ENCODE assay signal across 1 cellular context in genomic region chr6:41682056-41682477, GRCh38.
TF ChIP-seq lines count a peak whose summit lies in the region.

No MANE protein-coding gene starts in this region.

TF ChIP-seq in HepG2, 621 proteins besides CTCF, POLR2A, EP300 and RAD21 (continued from another document and continues in another):
- TF ChIP-seq, protein P1, sequence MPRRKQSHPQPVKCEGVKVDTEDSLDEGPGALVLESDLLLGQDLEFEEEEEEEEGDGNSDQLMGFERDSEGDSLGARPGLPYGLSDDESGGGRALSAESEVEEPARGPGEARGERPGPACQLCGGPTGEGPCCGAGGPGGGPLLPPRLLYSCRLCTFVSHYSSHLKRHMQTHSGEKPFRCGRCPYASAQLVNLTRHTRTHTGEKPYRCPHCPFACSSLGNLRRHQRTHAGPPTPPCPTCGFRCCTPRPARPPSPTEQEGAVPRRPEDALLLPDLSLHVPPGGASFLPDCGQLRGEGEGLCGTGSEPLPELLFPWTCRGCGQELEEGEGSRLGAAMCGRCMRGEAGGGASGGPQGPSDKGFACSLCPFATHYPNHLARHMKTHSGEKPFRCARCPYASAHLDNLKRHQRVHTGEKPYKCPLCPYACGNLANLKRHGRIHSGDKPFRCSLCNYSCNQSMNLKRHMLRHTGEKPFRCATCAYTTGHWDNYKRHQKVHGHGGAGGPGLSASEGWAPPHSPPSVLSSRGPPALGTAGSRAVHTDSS (CRISPR knock-in tag; conservative IDR thresholded peaks at IDR 0.05): no peak
- no peak for TF ChIP-seq PAWR (CRISPR knock-in tag; IDR thresholded peaks at IDR 0.05; ENCODE audit: borderline replicate concordance)
- TF ChIP-seq TBP (CRISPR knock-in tag; IDR thresholded peaks at IDR 0.05): no peak
- TF ChIP-seq ETV5 (CRISPR knock-in tag; IDR thresholded peaks at IDR 0.05; ENCODE audit: borderline replicate concordance): peak; percentile 49; the same call in 1 of the 2 replicates
- TF ChIP-seq ZFYVE20 (CRISPR knock-in tag; IDR thresholded peaks at IDR 0.05; ENCODE audit: borderline replicate concordance, low read depth): no peak
- TF ChIP-seq ZBTB40 (IDR thresholded peaks at IDR 0.05): no peak
- no peak for TF ChIP-seq ZBTB40 (CRISPR knock-in tag; IDR thresholded peaks at IDR 0.05)
- TF ChIP-seq, protein P2, sequence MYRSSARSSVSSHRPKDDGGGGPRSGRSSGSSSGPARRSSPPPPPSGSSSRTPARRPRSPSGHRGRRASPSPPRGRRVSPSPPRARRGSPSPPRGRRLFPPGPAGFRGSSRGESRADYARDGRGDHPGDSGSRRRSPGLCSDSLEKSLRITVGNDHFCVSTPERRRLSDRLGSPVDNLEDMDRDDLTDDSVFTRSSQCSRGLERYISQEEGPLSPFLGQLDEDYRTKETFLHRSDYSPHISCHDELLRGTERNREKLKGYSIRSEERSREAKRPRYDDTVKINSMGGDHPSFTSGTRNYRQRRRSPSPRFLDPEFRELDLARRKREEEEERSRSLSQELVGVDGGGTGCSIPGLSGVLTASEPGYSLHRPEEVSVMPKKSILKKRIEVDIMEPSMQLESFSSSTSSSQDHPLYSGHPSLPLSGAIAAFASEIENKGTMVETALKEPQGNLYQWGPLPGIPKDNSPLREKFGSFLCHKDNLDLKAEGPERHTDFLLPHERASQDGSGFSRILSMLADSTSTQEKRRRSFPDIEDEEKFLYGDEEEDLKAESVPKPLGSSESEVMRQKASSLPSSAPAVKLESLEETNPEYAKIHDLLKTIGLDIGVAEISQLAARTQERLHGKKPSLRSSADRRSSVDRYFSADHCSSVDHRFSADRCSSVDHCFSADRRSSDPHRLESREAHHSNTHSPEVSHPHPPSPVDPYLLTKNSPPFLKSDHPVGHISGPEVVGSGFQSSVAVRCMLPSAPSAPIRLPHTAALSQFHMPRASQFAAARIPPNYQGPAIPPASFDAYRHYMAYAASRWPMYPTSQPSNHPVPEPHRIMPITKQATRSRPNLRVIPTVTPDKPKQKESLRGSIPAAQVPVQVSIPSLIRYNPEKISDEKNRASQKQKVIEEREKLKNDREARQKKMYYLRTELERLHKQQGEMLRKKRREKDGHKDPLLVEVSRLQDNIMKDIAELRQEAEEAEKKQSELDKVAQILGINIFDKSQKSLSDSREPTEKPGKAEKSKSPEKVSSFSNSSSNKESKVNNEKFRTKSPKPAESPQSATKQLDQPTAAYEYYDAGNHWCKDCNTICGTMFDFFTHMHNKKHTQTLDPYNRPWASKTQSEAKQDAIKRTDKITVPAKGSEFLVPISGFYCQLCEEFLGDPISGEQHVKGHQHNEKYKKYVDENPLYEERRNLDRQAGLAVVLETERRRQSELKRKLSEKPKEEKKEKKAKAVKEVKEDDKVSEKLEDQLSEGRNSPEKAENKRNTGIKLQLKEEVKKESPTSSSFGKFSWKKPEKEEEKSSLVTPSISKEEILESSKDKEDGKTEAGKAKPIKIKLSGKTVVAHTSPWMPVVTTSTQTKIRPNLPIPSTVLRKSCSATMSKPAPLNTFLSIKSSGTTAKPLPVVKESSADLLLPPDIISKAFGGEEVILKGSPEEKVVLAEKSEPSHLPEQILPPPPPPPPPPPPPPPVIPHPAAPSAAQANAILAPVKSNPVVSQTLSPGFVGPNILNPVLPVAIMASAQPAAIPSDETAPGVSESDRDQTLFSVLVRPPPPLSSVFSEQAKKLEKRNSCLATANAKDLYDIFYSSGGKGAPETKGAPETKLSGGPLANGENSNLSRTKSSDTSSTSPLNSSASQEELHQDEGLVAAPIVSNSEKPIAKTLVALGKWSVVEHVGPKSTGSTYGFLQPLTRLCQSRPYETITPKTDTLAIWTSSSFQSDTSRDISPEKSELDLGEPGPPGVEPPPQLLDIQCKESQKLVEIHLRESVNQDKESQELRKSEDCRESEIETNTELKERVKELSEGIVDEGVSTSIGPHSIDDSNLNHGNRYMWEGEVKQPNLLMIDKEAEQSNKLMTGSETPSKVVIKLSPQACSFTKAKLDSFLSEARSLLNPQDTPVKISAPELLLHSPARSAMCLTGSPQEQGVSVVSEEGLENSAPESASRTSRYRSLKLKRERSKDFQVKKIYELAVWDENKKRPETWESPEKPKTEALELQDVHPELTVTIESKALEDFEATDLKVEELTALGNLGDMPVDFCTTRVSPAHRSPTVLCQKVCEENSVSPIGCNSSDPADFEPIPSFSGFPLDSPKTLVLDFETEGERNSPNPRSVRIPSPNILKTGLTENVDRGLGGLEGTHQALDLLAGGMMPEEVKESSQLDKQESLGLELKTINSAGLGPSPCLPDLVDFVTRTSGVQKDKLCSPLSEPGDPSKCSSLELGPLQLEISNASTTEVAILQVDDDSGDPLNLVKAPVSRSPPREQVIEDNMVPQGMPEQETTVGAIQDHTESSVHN (CRISPR knock-in tag; IDR thresholded peaks at IDR 0.05): no peak
- no peak for TF ChIP-seq ONECUT2 (CRISPR knock-in tag; IDR thresholded peaks at IDR 0.05)
- 0 out of 2 replicates have a peak, but pooled peaks have one; percentile 28 for TF ChIP-seq BHLHE40 (IDR thresholded peaks at IDR 0.05; ENCODE audit: low read length)
- TF ChIP-seq HNRNPUL1 (IDR thresholded peaks at IDR 0.05; ENCODE audit: low read depth, low read length): no peak
- peak; percentile 66 for TF ChIP-seq SKI (IDR thresholded peaks at IDR 0.05; ENCODE audit: partially characterized antibody)
- TF ChIP-seq TMF1 (CRISPR knock-in tag; IDR thresholded peaks at IDR 0.05; ENCODE audit: low read depth): no peak
- peak; percentile 79; the same call in 1 of the 2 replicates for TF ChIP-seq IRF2 (CRISPR knock-in tag; IDR thresholded peaks at IDR 0.05)
- TF ChIP-seq ZNF576 (CRISPR knock-in tag; IDR thresholded peaks at IDR 0.05): no peak
- no peak for TF ChIP-seq ZNF878 (CRISPR knock-in tag; IDR thresholded peaks at IDR 0.05)
- TF ChIP-seq ZMYM3 (CRISPR knock-in tag; IDR thresholded peaks at IDR 0.05): peak; percentile 50; the same call in 1 of the 2 replicates
- peak; percentile 54; the same call in 1 of the 2 replicates for TF ChIP-seq GATAD1 (CRISPR knock-in tag; IDR thresholded peaks at IDR 0.05)
- TF ChIP-seq RXRB (CRISPR knock-in tag; IDR thresholded peaks at IDR 0.05; ENCODE audit: borderline replicate concordance): no peak
- TF ChIP-seq NR2F6 (IDR thresholded peaks at IDR 0.05): no peak
- peak; percentile 45; the same call in 1 of the 2 replicates for TF ChIP-seq NR2F6 (CRISPR knock-in tag; IDR thresholded peaks at IDR 0.05)
- peak; percentile 57; the same call in 1 of the 2 replicates for TF ChIP-seq SPEN (CRISPR knock-in tag; IDR thresholded peaks at IDR 0.05; ENCODE audit: low read depth)
- TF ChIP-seq, protein P3, sequence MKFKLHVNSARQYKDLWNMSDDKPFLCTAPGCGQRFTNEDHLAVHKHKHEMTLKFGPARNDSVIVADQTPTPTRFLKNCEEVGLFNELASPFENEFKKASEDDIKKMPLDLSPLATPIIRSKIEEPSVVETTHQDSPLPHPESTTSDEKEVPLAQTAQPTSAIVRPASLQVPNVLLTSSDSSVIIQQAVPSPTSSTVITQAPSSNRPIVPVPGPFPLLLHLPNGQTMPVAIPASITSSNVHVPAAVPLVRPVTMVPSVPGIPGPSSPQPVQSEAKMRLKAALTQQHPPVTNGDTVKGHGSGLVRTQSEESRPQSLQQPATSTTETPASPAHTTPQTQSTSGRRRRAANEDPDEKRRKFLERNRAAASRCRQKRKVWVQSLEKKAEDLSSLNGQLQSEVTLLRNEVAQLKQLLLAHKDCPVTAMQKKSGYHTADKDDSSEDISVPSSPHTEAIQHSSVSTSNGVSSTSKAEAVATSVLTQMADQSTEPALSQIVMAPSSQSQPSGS (CRISPR knock-in tag; IDR thresholded peaks at IDR 0.05): no peak
- TF ChIP-seq ZNF235 (CRISPR knock-in tag; IDR thresholded peaks at IDR 0.05; ENCODE audit: borderline replicate concordance): no peak
- TF ChIP-seq ZFP37 (CRISPR knock-in tag; IDR thresholded peaks at IDR 0.05; ENCODE audit: borderline replicate concordance): no peak
- TF ChIP-seq ZBTB1 (CRISPR knock-in tag; IDR thresholded peaks at IDR 0.05; ENCODE audit: borderline replicate concordance): no peak
- TF ChIP-seq ZNF20 (CRISPR knock-in tag; IDR thresholded peaks at IDR 0.05): no peak
- TF ChIP-seq ZNF224 (CRISPR knock-in tag; IDR thresholded peaks at IDR 0.05): no peak
- TF ChIP-seq ZNF747 (CRISPR knock-in tag; IDR thresholded peaks at IDR 0.05; ENCODE audit: borderline replicate concordance): no peak
- TF ChIP-seq, protein P4, sequence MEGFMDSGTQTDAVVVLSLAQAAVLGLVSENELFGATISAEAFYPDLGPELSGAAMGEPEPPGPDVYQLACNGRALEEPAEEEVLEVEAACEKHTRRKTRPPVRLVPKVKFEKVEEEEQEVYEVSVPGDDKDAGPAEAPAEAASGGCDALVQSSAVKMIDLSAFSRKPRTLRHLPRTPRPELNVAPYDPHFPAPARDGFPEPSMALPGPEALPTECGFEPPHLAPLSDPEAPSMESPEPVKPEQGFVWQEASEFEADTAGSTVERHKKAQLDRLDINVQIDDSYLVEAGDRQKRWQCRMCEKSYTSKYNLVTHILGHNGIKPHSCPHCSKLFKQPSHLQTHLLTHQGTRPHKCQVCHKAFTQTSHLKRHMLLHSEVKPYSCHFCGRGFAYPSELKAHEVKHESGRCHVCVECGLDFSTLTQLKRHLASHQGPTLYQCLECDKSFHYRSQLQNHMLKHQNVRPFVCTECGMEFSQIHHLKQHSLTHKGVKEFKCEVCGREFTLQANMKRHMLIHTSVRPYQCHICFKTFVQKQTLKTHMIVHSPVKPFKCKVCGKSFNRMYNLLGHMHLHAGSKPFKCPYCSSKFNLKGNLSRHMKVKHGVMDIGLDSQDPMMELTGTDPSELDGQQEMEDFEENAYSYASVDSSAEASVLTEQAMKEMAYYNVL (CRISPR knock-in tag; IDR thresholded peaks at IDR 0.05; ENCODE audit: borderline replicate concordance): peak; percentile 39; the same call in 1 of the 2 replicates
- TF ChIP-seq ZNF564 (CRISPR knock-in tag; IDR thresholded peaks at IDR 0.05): no peak
- TF ChIP-seq ZNF205 (CRISPR knock-in tag; IDR thresholded peaks at IDR 0.05): 0 out of 2 replicates have a peak, but pooled peaks have one; percentile 24
- 0 out of 2 replicates have a peak, but pooled peaks have one; percentile 47 for TF ChIP-seq ZBTB38 (CRISPR knock-in tag; IDR thresholded peaks at IDR 0.05)
